ENCODE assay signal across 19 cellular contexts in the genomic region with DNA sequence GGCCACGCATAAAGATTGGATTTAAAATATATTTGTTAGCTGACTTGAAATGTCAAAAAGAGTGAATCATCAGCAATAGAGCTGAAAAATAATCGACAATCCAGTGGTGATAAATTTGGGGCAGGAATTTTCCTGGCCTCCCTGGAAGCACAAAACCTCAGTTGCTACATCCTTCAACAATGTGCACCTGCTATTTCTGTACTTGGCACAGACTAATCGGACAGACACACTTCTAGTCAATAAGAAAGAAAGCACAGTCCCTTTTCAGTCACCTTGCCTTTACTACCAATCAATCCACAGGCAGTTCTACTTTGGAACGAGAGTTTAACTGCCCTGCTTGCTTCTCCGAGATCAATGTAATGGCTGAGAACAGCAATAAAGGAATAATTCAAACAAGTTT.
DNase-seq lines count a peak whose midpoint lies in the region; ATAC-seq and TF ChIP-seq lines count a peak whose summit lies in the region.
"Had no signal": no experiment of that assay in that cellular context is flagged by ENCODE, and none has a peak within 500 bp of the region (broad histone marks: within the 10 kb centered on the region; RNA-seq: fewer than 3 reads in every experiment).

No MANE protein-coding gene starts in this region.

- no peaks in the 10 kb centered on the region for H3K36me3 ChIP-seq in psoas muscle (ENCODE audit: insufficient read depth in 1 of 2, low read depth in 1 of 2)
- H3K36me3 ChIP-seq: BLaER1 treated with 17β-estradiol and CSF1 and Interleukin-3, amounts not matched to agents 10 nM and 100 nM had no signal

- TF ChIP-seq CTCF in progenitor cell of endocrine pancreas (IDR thresholded peaks at IDR 0.05; ENCODE audit: unreplicated experiment) (no peak), psoas muscle (IDR thresholded peaks at IDR 0.05) (no peak)

- DNase-seq in Right ventricle myocardium superior (no peak), cardiac septum (ENCODE audit: low spot score) (no peak), left ventricle myocardium superior (no peak), left cardiac atrium (no peak), progenitor cell of endocrine pancreas (ENCODE audit: low spot score, unreplicated experiment) (no peak), NCI-H446 (lab: John Stamatoyannopoulos, UW) (no peak), psoas muscle (no peak)
- DNase-seq: AML-193; Caco-2; Calu3; CD4-positive, alpha-beta T cell; CD8-positive, alpha-beta T cell; DMS79 treated with DMSO at 0.1 percent for 48 hours; GF-D8 had no signal

- H3K27me3 ChIP-seq in psoas muscle (ENCODE audit: insufficient read depth in 3 of 3, low read length in 2 of 3), result no peaks in the 10 kb centered on the region
- H3K27me3 ChIP-seq: BLaER1 treated with 17β-estradiol and CSF1 and Interleukin-3, amounts not matched to agents 10 nM and 100 nM had no signal

- intact Hi-C loops in Right ventricle myocardium superior (cut with DNase I) (no loop called here), cardiac septum (cut with DNase I) (no loop called here), left ventricle myocardium superior (cut with micrococcal nuclease) (no loop called here), left cardiac atrium (cut with DNase I) (no loop called here), psoas muscle (cut with DNase I) (no loop called here)

- no peak overlapping the region for H3K4me3 Mint-ChIP-seq in progenitor cell of endocrine pancreas (ENCODE audit: low read depth)
- H3K4me3 Mint-ChIP-seq: B cell; CD4-positive, alpha-beta T cell; CD8-positive, alpha-beta T cell had no signal

- peak; percentile 55 for ATAC-seq in Right ventricle myocardium superior (ENCODE audit: poor library complexity)
- peak; percentile 78 for ATAC-seq in left ventricle myocardium superior
- no peak for ATAC-seq in left cardiac atrium
- ATAC-seq in psoas muscle, result no peak
- ATAC-seq: A549; CD8-positive, alpha-beta T cell had no signal

- WGBS in psoas muscle, 3 donors, result 35 to 53% (median 40%) methylated on average over 5 of the region's 5 CpGs

- no peak overlapping the region for H3K27ac ChIP-seq in psoas muscle
- H3K27ac ChIP-seq: 22Rv1; A549; BLaER1 treated with 17β-estradiol and CSF1 and Interleukin-3, amounts not matched to agents 10 nM and 100 nM; C4-2B had no signal

- no peak overlapping the region for H3K4me3 ChIP-seq in psoas muscle
- H3K4me3 ChIP-seq: A549; BLaER1 treated with 17β-estradiol and CSF1 and Interleukin-3, amounts not matched to agents 10 nM and 100 nM had no signal

- H3K9me3 ChIP-seq in psoas muscle, result no peaks in the 10 kb centered on the region
- H3K9me3 ChIP-seq: A549 had no signal

- no peaks in the 10 kb centered on the region for H3K9me3 Mint-ChIP-seq in progenitor cell of endocrine pancreas (ENCODE audit: low read depth)
- H3K9me3 Mint-ChIP-seq: CD4-positive, alpha-beta T cell; CD8-positive, alpha-beta T cell had no signal

- H3K27me3 Mint-ChIP-seq in progenitor cell of endocrine pancreas, result no peaks in the 10 kb centered on the region
- H3K27me3 Mint-ChIP-seq: B cell; CD4-positive, alpha-beta T cell had no signal

- peaks cover 6% of the 10 kb centered on the region for H3K4me1 Mint-ChIP-seq in progenitor cell of endocrine pancreas (ENCODE audit: low read depth)
- H3K4me1 Mint-ChIP-seq: B cell had no signal

- H3K27ac Mint-ChIP-seq in progenitor cell of endocrine pancreas, result peak overlapping the region; percentile 61
- H3K27ac Mint-ChIP-seq: B cell; CD4-positive, alpha-beta T cell; CD8-positive, alpha-beta T cell had no signal

- H3K36me3 Mint-ChIP-seq in progenitor cell of endocrine pancreas (ENCODE audit: insufficient read depth), result no peaks in the 10 kb centered on the region
- H3K36me3 Mint-ChIP-seq: CD8-positive, alpha-beta T cell had no signal

- H3K4me1 ChIP-seq in psoas muscle, result no peaks in the 10 kb centered on the region
- H3K4me1 ChIP-seq: A549; BLaER1 treated with 17β-estradiol and CSF1 and Interleukin-3, amounts not matched to agents 10 nM and 100 nM; Caco-2 had no signal

Comparison
In these comparisons a context has a peak if more than half of its experiments do, and no peak if none do; other contexts are left out.
1. ATAC-seq: peak in Right ventricle myocardium superior (single experiment) and left ventricle myocardium superior (single experiment); none in left cardiac atrium (0 of 2) and psoas muscle (0 of 4).